In genomic region chr3:130348258-130348657, GRCh38 we compare ENCODE assay signal across 4 cellular contexts. TPM values are rescaled to one million over a fixed set of nuclear protein-coding genes. Genes with fewer than 3 reads are reported as not detected.
"Had no signal": no experiment of that assay in that cellular context is flagged by ENCODE, and none has a peak within 500 bp of the region (broad histone marks: within the 10 kb centered on the region; RNA-seq: fewer than 3 reads in every experiment).

No MANE protein-coding gene starts in this region.

RNA-seq across cellular contexts. Expression of gene COL6A5, which starts 2.8 kb away (rescaled TPM):
- total RNA-seq: GM23248, H4, H7, HFFc6 had no signal
- polyA plus RNA-seq: GM23248 had no signal
